Comparison of ENCODE assay signal across 8 cellular contexts in the genomic region with DNA sequence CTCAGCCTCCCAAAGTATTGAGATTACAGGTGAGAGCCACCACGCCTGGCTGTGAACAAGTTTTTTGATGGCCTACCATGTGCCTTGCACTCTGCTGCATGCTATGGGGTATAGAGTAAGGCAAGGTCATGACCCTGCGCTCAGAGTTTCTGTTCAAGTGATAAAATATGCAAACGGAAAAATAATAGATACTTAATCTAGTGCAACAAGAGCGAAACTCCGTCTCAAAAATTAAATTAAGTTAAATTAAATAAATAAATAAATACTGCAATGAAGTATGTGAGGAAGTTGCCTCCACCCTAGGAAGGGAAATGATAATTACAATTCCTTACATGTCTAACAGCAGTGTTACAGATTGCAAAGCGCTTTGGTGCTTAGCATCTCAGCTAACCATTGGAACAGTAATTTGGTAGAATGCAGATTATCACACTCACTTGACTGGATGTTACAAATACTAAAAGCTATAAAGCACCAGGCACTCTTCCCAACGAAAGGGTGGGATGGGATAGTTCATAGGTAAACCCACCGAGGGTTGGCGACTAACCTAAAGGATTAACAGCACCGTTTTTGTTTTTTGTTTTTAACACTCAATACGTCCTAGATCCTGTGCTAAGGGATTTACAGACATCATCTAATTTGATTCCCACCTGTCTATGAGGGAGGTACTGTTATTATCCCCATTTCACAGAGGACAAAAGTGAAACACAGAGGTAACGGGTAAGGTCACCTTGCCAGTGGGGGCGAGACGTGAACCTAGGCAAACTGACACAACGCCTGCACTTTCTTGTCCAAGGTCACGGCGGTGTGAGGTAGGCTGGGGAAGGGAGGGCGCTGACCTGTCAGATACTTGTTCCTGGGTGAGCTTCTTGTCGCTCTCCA. TPM values are rescaled to one million over a fixed set of nuclear protein-coding genes. Genes with fewer than 3 reads are reported as not detected.
A peak's percentile ranks its signal among the peaks of the same experiment; 100 is the strongest.
DNase-seq lines count a peak whose midpoint lies in the region; TF ChIP-seq lines count a peak whose summit lies in the region.

No MANE protein-coding gene starts in this region.

- peak overlapping the region; percentile 85 for H3K4me2 ChIP-seq in OCI-LY3 (ENCODE audit: low read length)

- H3K4me1 ChIP-seq in OCI-LY3 (ENCODE audit: low read length) = peaks cover 9% of the 10 kb centered on the region

- intact Hi-C loops in Calu3 (cut with micrococcal nuclease; ENCODE audit: unreplicated experiment) = no loop called here

- no peaks in the 10 kb centered on the region for H3K27me3 ChIP-seq in OCI-LY3 (ENCODE audit: low read depth, low read length)

- CTCF ChIA-PET in Calu3 (lab: Charles Lee) = no interaction called here

- no peaks in the 10 kb centered on the region for H3K9me3 Mint-ChIP-seq in Calu3 (ENCODE audit: low read depth, unreplicated experiment)
- no peaks in the 10 kb centered on the region for H3K9me3 Mint-ChIP-seq in osteocyte (ENCODE audit: unreplicated experiment)

- H3K79me2 ChIP-seq in OCI-LY3 (ENCODE audit: low read length) = peaks cover 47% of the 10 kb centered on the region

- no TSS peak for BruUV-seq in Calu3 (replicated peaks; lab: Mats Ljungman, UMichigan)

- H3K27ac ChIP-seq in OCI-LY3 (ENCODE audit: low read length) = no peak overlapping the region

- no peaks in the 10 kb centered on the region for H3K4me1 Mint-ChIP-seq in Calu3 (ENCODE audit: low read depth, unreplicated experiment)
- peaks cover 21% of the 10 kb centered on the region for H3K4me1 Mint-ChIP-seq in osteocyte (ENCODE audit: unreplicated experiment)

- peak overlapping the region; percentile 84 for H3K4me3 ChIP-seq in OCI-LY3 (ENCODE audit: low read length)
- peak overlapping the region; percentile 87 for H3K4me3 ChIP-seq in epithelial cell of proximal tubule (ENCODE audit: low read depth, low read length)

- TF ChIP-seq CTCF in Calu3 (IDR thresholded peaks at IDR 0.05; ENCODE audit: unreplicated experiment) (no peak), OCI-LY3 (IDR thresholded peaks at IDR 0.05; ENCODE audit: low read depth, low read length) (no peak), epithelial cell of proximal tubule (conservative IDR thresholded peaks at IDR 0.05; ENCODE audit: low read depth, low read length) (no peak), osteocyte (IDR thresholded peaks at IDR 0.05) (no peak)

- peak overlapping the region; percentile 89 for H3K9ac ChIP-seq in OCI-LY3 (ENCODE audit: low read length)

- H3K27ac Mint-ChIP-seq in Calu3 (ENCODE audit: unreplicated experiment) = peak overlapping the region; percentile 85
- peak overlapping the region; percentile 86 for H3K27ac Mint-ChIP-seq in osteocyte (ENCODE audit: unreplicated experiment)

- H3K27me3 Mint-ChIP-seq in Calu3 (ENCODE audit: unreplicated experiment) = no peaks in the 10 kb centered on the region
- no peaks in the 10 kb centered on the region for H3K27me3 Mint-ChIP-seq in osteocyte (ENCODE audit: unreplicated experiment)

- no peaks in the 10 kb centered on the region for H4K20me1 ChIP-seq in OCI-LY3 (ENCODE audit: insufficient read depth, low read length)

- peak overlapping the region; percentile 82 for H3K4me3 Mint-ChIP-seq in Calu3 (ENCODE audit: low read depth, unreplicated experiment)
- peak overlapping the region; percentile 92 for H3K4me3 Mint-ChIP-seq in osteocyte (ENCODE audit: unreplicated experiment)

- peak overlapping the region; percentile 32 for H2AFZ ChIP-seq in OCI-LY3 (ENCODE audit: low read depth, low read length)

- H3K9me3 ChIP-seq in OCI-LY3 (ENCODE audit: insufficient read depth, low read length) = no peaks in the 10 kb centered on the region

- H3K36me3 Mint-ChIP-seq in Calu3 (ENCODE audit: insufficient read depth, unreplicated experiment) = peaks cover 18% of the 10 kb centered on the region
- peaks cover 10% of the 10 kb centered on the region for H3K36me3 Mint-ChIP-seq in osteocyte (ENCODE audit: unreplicated experiment)

- DNase-seq in Calu3 (no peak), epithelial cell of proximal tubule (ENCODE audit: low read depth) (no peak), osteocyte (ENCODE audit: extremely low spot score, unreplicated experiment) (peak; percentile 5), Kasumi-1 (lab: John Stamatoyannopoulos, UW) (no peak), Ammon's horn (ENCODE audit: low spot score) (no peak), H4 (ENCODE audit: low spot score) (no peak)
- DNase-seq in stimulated activated CD4-positive, alpha-beta T cell treated with anti-CD3 and anti-CD28 coated beads, Interleukin-1b, Interleukin-23, amount 100 ng/mL, for 48 hours = no peak

- peaks cover 6% of the 10 kb centered on the region for H3K36me3 ChIP-seq in OCI-LY3 (replicated peaks; ENCODE audit: low read depth, low read length)

RNA-seq across cellular contexts. Expression of a gene that starts 0.8 kb away (rescaled TPM):
- total RNA-seq in Calu3 (2022) = 34.2 and 40.3 TPM in 2 replicates
- total RNA-seq in epithelial cell of proximal tubule = 25.9 and 40.7 TPM in 2 replicates
- total RNA-seq in osteocyte = 6.5 and 8.0 TPM in 2 replicates
- total RNA-seq in H4 (2014; rRNA removed; shearing (Covaris generic)) = 28.4 and 29.6 TPM in 2 replicates

RNA-seq across cellular contexts. Expression of a gene that starts 38.8 kb away (rescaled TPM):
- total RNA-seq in Calu3 (2022) (59.2 and 64.2 TPM in 2 replicates), epithelial cell of proximal tubule (32.1 and 51.0 TPM in 2 replicates), osteocyte (67.1 and 67.7 TPM in 2 replicates)
- total RNA-seq in H4 (2014; rRNA removed; shearing (Covaris generic)) = 87.1 and 117 TPM in 2 replicates
